2 cellular contexts compared by ENCODE assay signal in the genomic region with DNA sequence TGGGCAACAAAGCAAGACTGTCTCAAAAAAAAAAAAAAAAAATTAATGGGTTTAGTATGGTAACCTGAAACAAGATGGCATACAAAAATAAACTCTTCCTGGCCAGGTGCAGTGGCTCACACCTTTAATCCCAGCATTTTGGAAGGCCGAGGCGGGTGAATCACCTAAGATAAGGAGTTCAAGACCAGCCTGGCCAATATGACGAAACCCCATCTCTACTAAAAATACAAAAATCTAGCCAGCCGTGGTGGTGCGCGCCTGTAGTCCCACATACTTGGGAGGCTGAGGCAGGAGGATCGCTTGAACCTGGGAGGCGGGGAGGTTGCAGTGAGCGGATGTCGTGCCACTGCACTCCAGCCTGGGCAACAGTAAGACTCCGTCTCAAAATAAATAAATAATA.
TF ChIP-seq lines count a peak whose summit lies in the region.

No MANE protein-coding gene starts in this region.

TF ChIP-seq in HepG2, 621 proteins besides CTCF, POLR2A, EP300 and RAD21:
- TF ChIP-seq, protein P1, sequence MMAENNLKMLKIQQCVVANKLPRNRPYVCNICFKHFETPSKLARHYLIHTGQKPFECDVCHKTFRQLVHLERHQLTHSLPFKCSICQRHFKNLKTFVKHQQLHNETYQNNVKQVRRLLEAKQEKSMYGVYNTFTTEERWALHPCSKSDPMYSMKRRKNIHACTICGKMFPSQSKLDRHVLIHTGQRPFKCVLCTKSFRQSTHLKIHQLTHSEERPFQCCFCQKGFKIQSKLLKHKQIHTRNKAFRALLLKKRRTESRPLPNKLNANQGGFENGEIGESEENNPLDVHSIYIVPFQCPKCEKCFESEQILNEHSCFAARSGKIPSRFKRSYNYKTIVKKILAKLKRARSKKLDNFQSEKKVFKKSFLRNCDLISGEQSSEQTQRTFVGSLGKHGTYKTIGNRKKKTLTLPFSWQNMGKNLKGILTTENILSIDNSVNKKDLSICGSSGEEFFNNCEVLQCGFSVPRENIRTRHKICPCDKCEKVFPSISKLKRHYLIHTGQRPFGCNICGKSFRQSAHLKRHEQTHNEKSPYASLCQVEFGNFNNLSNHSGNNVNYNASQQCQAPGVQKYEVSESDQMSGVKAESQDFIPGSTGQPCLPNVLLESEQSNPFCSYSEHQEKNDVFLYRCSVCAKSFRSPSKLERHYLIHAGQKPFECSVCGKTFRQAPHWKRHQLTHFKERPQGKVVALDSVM (CRISPR knock-in tag; IDR thresholded peaks at IDR 0.05): no peak
- 0 out of 2 replicates have a peak, but pooled peaks have one; percentile 17 for TF ChIP-seq POLR2G (IDR thresholded peaks at IDR 0.05; ENCODE audit: low read depth, low read length)

TF ChIP-seq in GM12878, 131 proteins besides CTCF, POLR2A, EP300 and RAD21:
- TF ChIP-seq HDGF (IDR thresholded peaks at IDR 0.05) (no peak), NR2F1 (conservative IDR thresholded peaks at IDR 0.05) (no peak), CHD1 (IDR thresholded peaks at IDR 0.05; ENCODE audit: low read depth, low read length) (no peak), SREBF2 (IDR thresholded peaks at IDR 0.05; ENCODE audit: low read length) (no peak), BCLAF1 (IDR thresholded peaks at IDR 0.05) (no peak), HDAC2 (IDR thresholded peaks at IDR 0.05) (no peak), MXI1 (IDR thresholded peaks at IDR 0.05; ENCODE audit: low read depth, low read length) (no peak), FOXM1 (IDR thresholded peaks at IDR 0.05; ENCODE audit: low read depth, low read length) (no peak), SUPT20H (IDR thresholded peaks at IDR 0.05; ENCODE audit: borderline replicate concordance, control insufficient read depth, low read depth, low read length) (no peak), ZBTB4 (CRISPR knock-in tag; IDR thresholded peaks at IDR 0.05) (no peak), ETV6 (conservative IDR thresholded peaks at IDR 0.05 in 1 of 2, IDR thresholded peaks at IDR 0.05 in 1 of 2; ENCODE audit: borderline replicate concordance in 1 of 2, low read depth in 1 of 2) (no peak)
- TF ChIP-seq, protein P2, sequence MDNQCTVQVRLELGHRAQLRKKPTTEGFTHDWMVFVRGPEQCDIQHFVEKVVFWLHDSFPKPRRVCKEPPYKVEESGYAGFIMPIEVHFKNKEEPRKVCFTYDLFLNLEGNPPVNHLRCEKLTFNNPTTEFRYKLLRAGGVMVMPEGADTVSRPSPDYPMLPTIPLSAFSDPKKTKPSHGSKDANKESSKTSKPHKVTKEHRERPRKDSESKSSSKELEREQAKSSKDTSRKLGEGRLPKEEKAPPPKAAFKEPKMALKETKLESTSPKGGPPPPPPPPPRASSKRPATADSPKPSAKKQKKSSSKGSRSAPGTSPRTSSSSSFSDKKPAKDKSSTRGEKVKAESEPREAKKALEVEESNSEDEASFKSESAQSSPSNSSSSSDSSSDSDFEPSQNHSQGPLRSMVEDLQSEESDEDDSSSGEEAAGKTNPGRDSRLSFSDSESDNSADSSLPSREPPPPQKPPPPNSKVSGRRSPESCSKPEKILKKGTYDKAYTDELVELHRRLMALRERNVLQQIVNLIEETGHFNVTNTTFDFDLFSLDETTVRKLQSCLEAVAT (IDR thresholded peaks at IDR 0.05): no peak
TF ChIP-seq in GM12878: peak in this region for 0.
